Comparison of ENCODE assay signal across 9 cellular contexts in the genomic region with DNA sequence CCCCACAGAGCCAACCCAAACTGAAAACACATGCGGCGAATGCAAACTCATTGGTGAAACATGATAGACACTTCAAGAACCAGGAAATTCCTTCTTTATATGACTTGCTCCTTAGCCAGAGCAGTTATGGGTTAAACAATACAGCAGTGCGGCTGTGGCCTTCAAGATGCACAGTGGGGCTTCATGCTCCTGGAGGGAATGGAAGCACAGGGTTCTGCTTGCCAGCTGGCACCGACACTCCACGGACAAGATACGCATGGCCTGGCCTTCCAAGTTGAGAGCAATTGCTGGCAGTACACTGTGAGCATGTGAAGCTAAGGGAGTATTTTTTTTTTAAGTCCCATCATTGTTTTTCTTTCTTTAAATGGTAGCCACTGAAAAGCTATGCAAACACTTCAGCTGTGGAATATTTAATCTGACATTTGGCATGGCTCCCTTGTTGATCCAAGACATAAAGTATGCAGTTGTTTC.
DNase-seq lines count a peak whose midpoint lies in the region; ATAC-seq and TF ChIP-seq lines count a peak whose summit lies in the region.
"Had no signal": no experiment of that assay in that cellular context is flagged by ENCODE, and none has a peak within 500 bp of the region (broad histone marks: within the 10 kb centered on the region; RNA-seq: fewer than 3 reads in every experiment).

No MANE protein-coding gene starts in this region.

- DNase-seq in COR-L47 (lab: John Stamatoyannopoulos, UW) (peak; percentile 31), NCI-H510A treated with DMSO at 0.1 percent for 48 hours (lab: John Stamatoyannopoulos, UW) (peak; percentile 66), fibroblast of the conjunctiva (ENCODE audit: low read depth) (peak; percentile 100), posterior vena cava (ENCODE audit: low spot score) (peak; percentile 93), endothelial cell (ENCODE audit: low spot score) (no peak), AML-193 (lab: John Stamatoyannopoulos, UW) (no peak)
- DNase-seq: DND-41 had no signal

- H3K27me3 Mint-ChIP-seq in endothelial cell (ENCODE audit: unreplicated experiment), result no peaks in the 10 kb centered on the region

- no peaks in the 10 kb centered on the region for H3K36me3 Mint-ChIP-seq in endothelial cell (ENCODE audit: low read depth, unreplicated experiment)

- H3K4me3 Mint-ChIP-seq in endothelial cell (ENCODE audit: unreplicated experiment), result no peak overlapping the region

- H3K4me1 Mint-ChIP-seq in endothelial cell (ENCODE audit: unreplicated experiment), result no peaks in the 10 kb centered on the region

- H3K27ac Mint-ChIP-seq in endothelial cell (ENCODE audit: unreplicated experiment), result no peak overlapping the region

- intact Hi-C loops in posterior vena cava (cut with DNase I), result no loop called here

- TF ChIP-seq CTCF in endothelial cell (IDR thresholded peaks at IDR 0.05; ENCODE audit: unreplicated experiment), result no peak

- H3K9me3 Mint-ChIP-seq in endothelial cell (ENCODE audit: unreplicated experiment), result no peaks in the 10 kb centered on the region

- ATAC-seq in GM21360 (IDR thresholded peaks at IDR 0.05; ENCODE audit: unreplicated experiment) (no peak), GM18511 (IDR thresholded peaks at IDR 0.05; ENCODE audit: unreplicated experiment) (no peak)

Comparison
In these comparisons a context has a peak if more than half of its experiments do, and no peak if none do; other contexts are left out.
1. DNase-seq: peak in COR-L47 (single experiment), NCI-H510A treated with DMSO at 0.1 percent for 48 hours (single experiment), fibroblast of the conjunctiva (single experiment) and posterior vena cava (single experiment); none in endothelial cell (single experiment) and AML-193 (0 of 2).